ENCODE assay signal across 11 cellular contexts in the genomic region with DNA sequence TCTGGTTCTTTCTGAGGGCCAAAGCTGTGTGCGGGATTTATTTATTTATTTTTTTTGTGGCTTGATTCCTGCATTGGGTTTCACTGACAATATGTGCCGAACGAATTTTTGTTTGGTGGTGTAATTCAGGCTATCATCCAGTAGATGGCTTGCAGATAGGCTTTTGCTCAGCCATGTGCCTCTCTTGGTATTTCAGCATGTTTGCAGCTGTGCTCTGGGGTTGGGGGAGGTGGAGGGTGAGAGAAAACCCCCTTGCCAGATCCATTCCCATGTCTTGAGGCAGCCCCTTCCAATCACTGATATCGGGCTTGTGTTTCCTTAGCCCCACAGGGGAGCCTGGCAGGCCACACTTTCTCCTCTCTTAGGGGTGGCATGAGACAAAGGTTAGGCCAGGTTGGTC.
DNase-seq lines count a peak whose midpoint lies in the region; ATAC-seq, FAIRE-seq and TF ChIP-seq lines count a peak whose summit lies in the region.
"Had no signal": no experiment of that assay in that cellular context is flagged by ENCODE, and none has a peak within 500 bp of the region (broad histone marks: within the 10 kb centered on the region; RNA-seq: fewer than 3 reads in every experiment).

No MANE protein-coding gene starts in this region.

- ATAC-seq in Right ventricle myocardium inferior (no peak), HG03571 (IDR thresholded peaks at IDR 0.05; ENCODE audit: unreplicated experiment) (no peak)

- no peak for DNase-seq in D721Med (ENCODE audit: insufficient read length, low spot score)
- DNase-seq in HCEC 1CT = peak; percentile 9
- DNase-seq in SK-MEL-5 (ENCODE audit: low read depth, low spot score) = peak; percentile 62
- DNase-seq in keratinocyte (ENCODE audit: low read depth, low spot score) = no peak
- DNase-seq in activated T-cell treated with anti-CD3 and anti-CD28 coated beads, Interleukin-2, amount 50 U/mL, for 24 hours = no peak
- no peak for DNase-seq in Right ventricle myocardium inferior (ENCODE audit: missing footprints)
- no peak for DNase-seq in CD4-positive, alpha-beta memory T cell
- DNase-seq: naive B cell, NCI-H774 had no signal

- intact Hi-C loops in Right ventricle myocardium inferior (cut with DNase I) = no loop called here
- intact Hi-C loops in CD4-positive, alpha-beta memory T cell (cut with micrococcal nuclease) = no loop called here

- H4K20me1 ChIP-seq in keratinocyte (ENCODE audit: control insufficient read depth, extremely low read depth, insufficient read depth, low read length) = no peaks in the 10 kb centered on the region

- in situ Hi-C loops in SK-MEL-5 (cut with HindIII; ENCODE audit: low pct_unique_long_range_greater_than_20kb, low sequenced_read_pairs) = no loop called here

- dilution Hi-C loops in keratinocyte (cut with MboI; ENCODE audit: extremely low pct_ligation_motif_present, low sequenced_read_pairs) = no loop called here

- CTCF ChIA-PET in CD4-positive, alpha-beta memory T cell (lab: Charles Lee; ENCODE audit: partially characterized antibody) = no interaction called here

- H3K27ac Mint-ChIP-seq in activated T-cell treated with anti-CD3 and anti-CD28 coated beads, Interleukin-2, amount 50 U/mL, for 24 hours = no peak overlapping the region
- H3K27ac Mint-ChIP-seq in CD4-positive, alpha-beta memory T cell = no peak overlapping the region
- H3K27ac Mint-ChIP-seq: naive B cell had no signal

- POLR2A ChIA-PET in CD4-positive, alpha-beta memory T cell (lab: Charles Lee; ENCODE audit: partially characterized antibody) = no interaction called here

- peaks cover 41% of the 10 kb centered on the region for H3K9me3 Mint-ChIP-seq in activated T-cell treated with anti-CD3 and anti-CD28 coated beads, Interleukin-2, amount 50 U/mL, for 24 hours
- peaks cover 11 to 73% (median 57%) of the 10 kb centered on the region in 8 donors for H3K9me3 Mint-ChIP-seq in CD4-positive, alpha-beta memory T cell

- FAIRE-seq in D721Med (lab: Jason Lieb, UNC) = no peak
- FAIRE-seq in keratinocyte (lab: Jason Lieb, UNC) = no peak
- FAIRE-seq: GM12891 had no signal

- no peaks in the 10 kb centered on the region for H3K79me2 ChIP-seq in keratinocyte (ENCODE audit: control insufficient read depth, insufficient read depth, low read length)

- no peaks in the 10 kb centered on the region for H3K27me3 Mint-ChIP-seq in activated T-cell treated with anti-CD3 and anti-CD28 coated beads, Interleukin-2, amount 50 U/mL, for 24 hours
- no peaks in the 10 kb centered on the region for H3K27me3 Mint-ChIP-seq in CD4-positive, alpha-beta memory T cell
- H3K27me3 Mint-ChIP-seq: naive B cell had no signal

- no peak overlapping the region for H3K27ac ChIP-seq in keratinocyte (ENCODE audit: control insufficient read depth, insufficient read depth, low read length)
- no peak overlapping the region for H3K27ac ChIP-seq in CD4-positive, alpha-beta memory T cell (ENCODE audit: low read depth, low read length)

- H3K4me3 Mint-ChIP-seq in activated T-cell treated with anti-CD3 and anti-CD28 coated beads, Interleukin-2, amount 50 U/mL, for 24 hours = no peak overlapping the region
- no peak overlapping the region for H3K4me3 Mint-ChIP-seq in CD4-positive, alpha-beta memory T cell
- H3K4me3 Mint-ChIP-seq: naive B cell had no signal

- H3K36me3 ChIP-seq in keratinocyte (ENCODE audit: control insufficient read depth in 2 of 2, extremely low read depth in 1 of 2, insufficient read depth in 2 of 2, low read length in 2 of 2) = no peaks in the 10 kb centered on the region
- H3K36me3 ChIP-seq in CD4-positive, alpha-beta memory T cell (ENCODE audit: insufficient read depth, low read length) = no peaks in the 10 kb centered on the region

- H3K9me1 ChIP-seq in keratinocyte (ENCODE audit: control insufficient read depth, extremely low read depth, insufficient read depth, low read length) = no peaks in the 10 kb centered on the region

- H3K36me3 Mint-ChIP-seq in activated T-cell treated with anti-CD3 and anti-CD28 coated beads, Interleukin-2, amount 50 U/mL, for 24 hours (ENCODE audit: low read depth) = no peaks in the 10 kb centered on the region
- H3K36me3 Mint-ChIP-seq in CD4-positive, alpha-beta memory T cell = peaks cover 0 to 3% of the 10 kb centered on the region in 2 donors

- H2AFZ ChIP-seq in keratinocyte (ENCODE audit: control insufficient read depth, low read length) = no peak overlapping the region

- TF ChIP-seq CTCF in D721Med (IDR thresholded peaks at IDR 0.05; ENCODE audit: insufficient read depth, missing control alignments) (peak; percentile 10), keratinocyte (optimal IDR thresholded peaks at IDR 0.05 in 1 of 3, IDR thresholded peaks at IDR 0.05 in 1 of 3, conservative IDR thresholded peaks at IDR 0.05 in 1 of 3; ENCODE audit: extremely low read depth in 1 of 3, insufficient read depth in 2 of 3, low read length in 3 of 3) (peak; percentile 39 to 60 (median 58))

- H3K4me1 Mint-ChIP-seq in activated T-cell treated with anti-CD3 and anti-CD28 coated beads, Interleukin-2, amount 50 U/mL, for 24 hours (ENCODE audit: low read depth) = no peaks in the 10 kb centered on the region
- H3K4me1 Mint-ChIP-seq in CD4-positive, alpha-beta memory T cell = no peaks in the 10 kb centered on the region
- H3K4me1 Mint-ChIP-seq: naive B cell had no signal

- no peak overlapping the region for H3K4me3 ChIP-seq in keratinocyte (ENCODE audit: control insufficient read depth in 2 of 3, extremely low read depth in 1 of 3, insufficient read depth in 2 of 3, low read depth in 1 of 3, low read length in 3 of 3)
- H3K4me3 ChIP-seq in CD4-positive, alpha-beta memory T cell (ENCODE audit: low read length in 2 of 2) = no peak overlapping the region

- H3K9me3 ChIP-seq in keratinocyte (ENCODE audit: control insufficient read depth, low read depth, low read length) = no peaks in the 10 kb centered on the region
- H3K9me3 ChIP-seq in CD4-positive, alpha-beta memory T cell (ENCODE audit: control insufficient read depth in 1 of 2, low read length in 2 of 2) = no peaks in the 10 kb centered on the region

- no peaks in the 10 kb centered on the region for H3K4me1 ChIP-seq in keratinocyte (ENCODE audit: control insufficient read depth, extremely low read depth, insufficient read depth, low read length)
- no peaks in the 10 kb centered on the region for H3K4me1 ChIP-seq in CD4-positive, alpha-beta memory T cell (ENCODE audit: insufficient read depth, low read length)

- H3K4me2 ChIP-seq in keratinocyte (ENCODE audit: control insufficient read depth, extremely low read depth, insufficient read depth, low read depth, low read length) = no peak overlapping the region

- H3K27me3 ChIP-seq in keratinocyte (ENCODE audit: control insufficient read depth, extremely low read depth, insufficient read depth, low read length) = no peaks in the 10 kb centered on the region
- H3K27me3 ChIP-seq in CD4-positive, alpha-beta memory T cell (ENCODE audit: insufficient read depth, low read length) = no peaks in the 10 kb centered on the region

- H3K9ac ChIP-seq in keratinocyte (ENCODE audit: control insufficient read depth, extremely low read depth, insufficient read depth, low read length) = no peak overlapping the region

Comparison
In these comparisons a context has a peak if more than half of its experiments do, and no peak if none do; other contexts are left out.
1. DNase-seq: peak in HCEC 1CT (single experiment) and SK-MEL-5 (single experiment); none in D721Med (single experiment), keratinocyte (single experiment), activated T-cell treated with anti-CD3 and anti-CD28 coated beads, Interleukin-2, amount 50 U/mL, for 24 hours (single experiment), Right ventricle myocardium inferior (single experiment) and CD4-positive, alpha-beta memory T cell (0 of 5).